Comparison of ENCODE assay signal across 15 cellular contexts in the genomic region with DNA sequence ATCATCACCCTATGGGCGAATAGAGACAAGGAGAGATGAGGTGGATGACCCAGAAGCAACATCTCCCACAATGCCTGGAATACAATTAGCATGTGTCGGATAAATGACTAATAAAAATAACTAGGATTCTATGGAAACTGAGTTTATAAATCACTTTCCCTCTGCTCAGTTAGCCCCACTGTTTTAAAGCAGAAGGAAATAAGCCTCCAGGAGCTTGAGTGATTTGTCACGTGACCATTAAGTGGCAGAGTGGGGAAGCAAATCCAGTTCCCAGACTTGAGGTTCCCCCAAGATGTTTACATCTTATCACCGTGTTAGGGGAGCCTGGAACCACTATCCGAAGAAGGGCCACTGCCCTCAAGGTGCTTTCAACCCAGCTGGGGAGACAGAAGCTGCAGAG.
DNase-seq lines count a peak whose midpoint lies in the region; ATAC-seq and TF ChIP-seq lines count a peak whose summit lies in the region.
"Had no signal": no experiment of that assay in that cellular context is flagged by ENCODE, and none has a peak within 500 bp of the region (broad histone marks: within the 10 kb centered on the region; RNA-seq: fewer than 3 reads in every experiment).

No MANE protein-coding gene starts in this region.

- peak overlapping the region; percentile 94 for H3K27ac Mint-ChIP-seq in activated CD4-positive, alpha-beta T cell treated with anti-CD3 and anti-CD28 coated beads for 36 hours
- H3K27ac Mint-ChIP-seq in brain (peak overlapping the region in 4 of 5 experiments; percentile 49 to 78 (median 62)), neural crest cell (ENCODE audit: unreplicated experiment) (peak overlapping the region; percentile 68)
- H3K27ac Mint-ChIP-seq: endodermal cell had no signal

- no peak overlapping the region for H3K4me3 ChIP-seq in mucosa of descending colon
- H3K4me3 ChIP-seq: adrenal gland, transverse colon had no signal

- peaks cover 68% of the 10 kb centered on the region for H3K4me1 Mint-ChIP-seq in activated CD4-positive, alpha-beta T cell treated with anti-CD3 and anti-CD28 coated beads for 36 hours
- H3K4me1 Mint-ChIP-seq in brain = peaks cover 57% of the 10 kb centered on the region
- H3K4me1 Mint-ChIP-seq in neural crest cell = peaks cover 60% of the 10 kb centered on the region

- H3K36me3 ChIP-seq in mucosa of descending colon (ENCODE audit: low read depth) = no peaks in the 10 kb centered on the region
- H3K36me3 ChIP-seq: adrenal gland, transverse colon had no signal

- POLR2A ChIA-PET in activated CD4-positive, alpha-beta T cell treated with anti-CD3 and anti-CD28 coated beads for 36 hours (lab: Charles Lee) = interaction anchor here (1.2 kb wide), 1 partner anchor 20 kb away, joined by 4 read pairs; no protein-coding TSS in a partner anchor

- H3K9me3 ChIP-seq in mucosa of descending colon = no peaks in the 10 kb centered on the region
- H3K9me3 ChIP-seq: adrenal gland, transverse colon had no signal

- H3K36me3 Mint-ChIP-seq in activated CD4-positive, alpha-beta T cell treated with anti-CD3 and anti-CD28 coated beads for 36 hours (ENCODE audit: low read depth) = peaks cover 5% of the 10 kb centered on the region
- H3K36me3 Mint-ChIP-seq in brain (no peaks in the 10 kb centered on the region), neural crest cell (ENCODE audit: low read depth) (no peaks in the 10 kb centered on the region)

- intact Hi-C loops in activated CD4-positive, alpha-beta T cell treated with anti-CD3 and anti-CD28 coated beads for 36 hours (cut with DNase I, micrococcal nuclease) = no loop called here
- intact Hi-C loops in mucosa of descending colon (cut with DNase I, micrococcal nuclease) = no loop called here

- no peak for DNase-seq in activated CD4-positive, alpha-beta T cell treated with anti-CD3 and anti-CD28 coated beads for 36 hours
- no peak for DNase-seq in activated CD4-positive, alpha-beta T cell treated with anti-CD3 and anti-CD28 coated beads for 1 hour
- DNase-seq in MV-4-11 (lab: John Stamatoyannopoulos, UW) (peak; percentile 54), neural crest cell (ENCODE audit: low read depth, low spot score) (no peak), mucosa of descending colon (no peak), NCI-H2227 (lab: John Stamatoyannopoulos, UW; ENCODE audit: unreplicated experiment) (no peak), cerebellum (ENCODE audit: low spot score) (no peak)
- DNase-seq: H7, NCI-H187 treated with DMSO at 0.1 percent for 48 hours, NCI-H510A treated with DMSO at 0.1 percent for 48 hours, transverse colon had no signal

- peak overlapping the region; percentile 34 for H3K4me3 Mint-ChIP-seq in activated CD4-positive, alpha-beta T cell treated with anti-CD3 and anti-CD28 coated beads for 36 hours
- H3K4me3 Mint-ChIP-seq in brain (peak overlapping the region in 1 of 5 experiments; percentile 58), neural crest cell (no peak overlapping the region)
- H3K4me3 Mint-ChIP-seq: central memory CD8-positive, alpha-beta T cell; endodermal cell had no signal

- H3K4me1 ChIP-seq in mucosa of descending colon (ENCODE audit: low read depth) = peaks cover under 1% of the 10 kb centered on the region
- H3K4me1 ChIP-seq: adrenal gland, transverse colon had no signal

- TF ChIP-seq CTCF in brain (conservative IDR thresholded peaks at IDR 0.05) (no peak), neural crest cell (conservative IDR thresholded peaks at IDR 0.05) (no peak), mucosa of descending colon (IDR thresholded peaks at IDR 0.05) (no peak)

- peaks cover 3% of the 10 kb centered on the region for H3K9me3 Mint-ChIP-seq in activated CD4-positive, alpha-beta T cell treated with anti-CD3 and anti-CD28 coated beads for 36 hours (ENCODE audit: low read depth)
- H3K9me3 Mint-ChIP-seq in brain (peaks cover under 1 to 12% (median 4%) of the 10 kb centered on the region in 5 experiments), neural crest cell (no peaks in the 10 kb centered on the region)
- H3K9me3 Mint-ChIP-seq: central memory CD8-positive, alpha-beta T cell had no signal

- H3K27me3 Mint-ChIP-seq in activated CD4-positive, alpha-beta T cell treated with anti-CD3 and anti-CD28 coated beads for 36 hours = no peaks in the 10 kb centered on the region
- H3K27me3 Mint-ChIP-seq in brain (peaks cover 8% of the 10 kb centered on the region), neural crest cell (ENCODE audit: low read depth) (peaks cover 5% of the 10 kb centered on the region)
- H3K27me3 Mint-ChIP-seq: central memory CD8-positive, alpha-beta T cell had no signal

- no peak for ATAC-seq in activated CD4-positive, alpha-beta T cell treated with anti-CD3 and anti-CD28 coated beads for 36 hours
- ATAC-seq in mucosa of descending colon = no peak

- CTCF ChIA-PET in activated CD4-positive, alpha-beta T cell treated with anti-CD3 and anti-CD28 coated beads for 36 hours (lab: Charles Lee) = interaction anchor here (0.5 to 1.3 kb wide), 6 partner anchors 15 to 139 kb away, joined by 3 to 8 read pairs (median 4); no protein-coding TSS in a partner anchor
